ENCODE assay signal across 22 cellular contexts in the genomic region with DNA sequence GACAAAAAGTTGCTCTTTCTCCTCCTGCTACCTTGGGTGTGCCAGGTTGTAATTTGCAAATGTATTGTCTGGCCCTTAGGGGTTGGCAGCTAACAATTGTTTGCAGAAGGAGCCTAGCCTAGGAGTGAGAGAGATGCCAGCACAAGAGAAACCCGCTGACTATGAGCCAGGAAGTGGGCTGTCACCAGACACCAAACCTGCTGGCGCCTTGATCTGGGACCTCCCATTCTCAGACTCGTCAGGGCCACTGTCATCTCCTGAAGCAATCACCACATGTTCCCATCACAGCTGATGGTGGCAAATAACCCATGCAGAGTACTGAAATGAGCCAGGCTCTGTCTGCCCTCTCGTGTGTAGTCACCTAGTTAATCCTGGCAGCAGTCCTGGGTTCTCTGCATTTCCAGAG.
A peak's percentile ranks its signal among the peaks of the same experiment; 100 is the strongest.
DNase-seq lines count a peak whose midpoint lies in the region; ATAC-seq and TF ChIP-seq lines count a peak whose summit lies in the region.
"Had no signal": no experiment of that assay in that cellular context is flagged by ENCODE, and none has a peak within 500 bp of the region (broad histone marks: within the 10 kb centered on the region; RNA-seq: fewer than 3 reads in every experiment).

No MANE protein-coding gene starts in this region.

- H3K9me3 ChIP-seq in RWPE2 (ENCODE audit: severe bottlenecking) (no peaks in the 10 kb centered on the region), prostate gland (no peaks in the 10 kb centered on the region)
- H3K9me3 ChIP-seq: heart left ventricle, MG63, neutrophil, Peyer's patch, vagina had no signal

- no peak for TF ChIP-seq CTCF in GM23338 (conservative IDR thresholded peaks at IDR 0.05; ENCODE audit: low read depth in 2 of 2)
- no peak for TF ChIP-seq CTCF in RWPE2 (IDR thresholded peaks at IDR 0.05; ENCODE audit: poor library complexity, severe bottlenecking)
- no peak for TF ChIP-seq CTCF in prostate gland (IDR thresholded peaks at IDR 0.05)
- no peak for TF ChIP-seq CTCF in Calu3 (IDR thresholded peaks at IDR 0.05; ENCODE audit: unreplicated experiment)

- H3K9me3 Mint-ChIP-seq in GM23338 (peaks cover 78% of the 10 kb centered on the region), Calu3 (ENCODE audit: low read depth, unreplicated experiment) (no peaks in the 10 kb centered on the region)

- H3K27ac ChIP-seq in GM23338 (ENCODE audit: low read depth) (no peak overlapping the region), RWPE2 (ENCODE audit: poor library complexity, severe bottlenecking) (no peak overlapping the region), epithelial cell of prostate (no peak overlapping the region), prostate gland (no peak overlapping the region)
- H3K27ac ChIP-seq: heart left ventricle, neutrophil, Peyer's patch, SK-N-MC, vagina had no signal

- H3K4me3 Mint-ChIP-seq in GM23338 (no peak overlapping the region), Calu3 (ENCODE audit: low read depth, unreplicated experiment) (no peak overlapping the region)
- H3K4me3 Mint-ChIP-seq: activated CD8-positive, alpha-beta memory T cell treated with anti-CD3 and anti-CD28 coated beads, Interleukin-2, amount 10 ng/mL, durations not matched to agents 7 days and 5 days; activated T-helper 1 cell treated with anti-CD3 and anti-CD28 coated beads, Interleukin-12 subunit alpha, Interleukin-12 subunit beta, Interleukin-2, Interleukin-4 antibody, amounts not matched to agents 30 ng/mL and 10 ng/mL and 1 ng/mL, durations not matched to agents 14 hours and 24 hours and 36 hours; stimulated activated effector memory CD8-positive, alpha-beta T cell treated with anti-CD3 and anti-CD28 coated beads, Interleukin-12 subunit alpha, Interleukin-12 subunit beta, amount 100 ng/mL, for 72 hours; T-helper 1 cell treated with Interleukin-12 subunit alpha and Interleukin-12 subunit beta and Interleukin-4 antibody, amounts not matched to agents 30 μg/mL and 1 μg/mL, for 36 hours had no signal

- H3F3A ChIP-seq in GM23338 (replicated peaks; ENCODE audit: low read depth), result no peaks in the 10 kb centered on the region

- no peaks in the 10 kb centered on the region for H3K27me3 ChIP-seq in GM23338 (ENCODE audit: insufficient read depth)
- H3K27me3 ChIP-seq in RWPE2 (ENCODE audit: insufficient read depth, poor library complexity, severe bottlenecking), result no peaks in the 10 kb centered on the region
- H3K27me3 ChIP-seq in prostate gland (replicated peaks; ENCODE audit: insufficient read depth), result no peaks in the 10 kb centered on the region
- H3K27me3 ChIP-seq: MG63, neutrophil, Peyer's patch, vagina had no signal

- no peak overlapping the region for H3K4me3 ChIP-seq in GM23338
- H3K4me3 ChIP-seq in RWPE2 (ENCODE audit: severe bottlenecking), result no peak overlapping the region
- no peak overlapping the region for H3K4me3 ChIP-seq in prostate gland
- H3K4me3 ChIP-seq: heart left ventricle, MG63, Peyer's patch, SK-N-MC, smooth muscle cell, vagina had no signal

- TF ChIP-seq POLR2A in prostate gland (IDR thresholded peaks at IDR 0.05), result no peak

- peaks cover 9% of the 10 kb centered on the region for H3K36me3 Mint-ChIP-seq in GM23338 (ENCODE audit: low read depth)
- H3K36me3 Mint-ChIP-seq in Calu3 (ENCODE audit: insufficient read depth, unreplicated experiment), result no peaks in the 10 kb centered on the region
- H3K36me3 Mint-ChIP-seq: activated CD8-positive, alpha-beta memory T cell treated with anti-CD3 and anti-CD28 coated beads, Interleukin-2, amount 10 ng/mL, durations not matched to agents 7 days and 5 days; stimulated activated effector memory CD8-positive, alpha-beta T cell treated with anti-CD3 and anti-CD28 coated beads, Interleukin-12 subunit alpha, Interleukin-12 subunit beta, amount 100 ng/mL, for 72 hours had no signal

- H3K27ac Mint-ChIP-seq in GM23338 (no peak overlapping the region), Calu3 (ENCODE audit: unreplicated experiment) (no peak overlapping the region)
- H3K27ac Mint-ChIP-seq: activated CD8-positive, alpha-beta memory T cell treated with anti-CD3 and anti-CD28 coated beads, Interleukin-2, amount 10 ng/mL, durations not matched to agents 7 days and 5 days; activated T-helper 1 cell treated with anti-CD3 and anti-CD28 coated beads, Interleukin-12 subunit alpha, Interleukin-12 subunit beta, Interleukin-2, Interleukin-4 antibody, amounts not matched to agents 30 ng/mL and 10 ng/mL and 1 ng/mL, durations not matched to agents 14 hours and 24 hours and 36 hours; stimulated activated effector memory CD8-positive, alpha-beta T cell treated with anti-CD3 and anti-CD28 coated beads, Interleukin-12 subunit alpha, Interleukin-12 subunit beta, amount 100 ng/mL, for 72 hours; T-helper 1 cell treated with Interleukin-12 subunit alpha and Interleukin-12 subunit beta and Interleukin-4 antibody, amounts not matched to agents 30 μg/mL and 1 μg/mL, for 36 hours had no signal

- no peaks in the 10 kb centered on the region for H4K20me1 ChIP-seq in GM23338 (replicated peaks; ENCODE audit: insufficient read depth)

- no peak overlapping the region for H2AFZ ChIP-seq in GM23338

- intact Hi-C loops in prostate gland (cut with DNase I) (no loop called here), Calu3 (cut with micrococcal nuclease; ENCODE audit: unreplicated experiment) (no loop called here)

- CTCF ChIA-PET in Calu3 (lab: Charles Lee), result no interaction called here

- H3K36me3 ChIP-seq in GM23338 (ENCODE audit: insufficient read depth) (no peaks in the 10 kb centered on the region), RWPE2 (ENCODE audit: low read depth) (no peaks in the 10 kb centered on the region), prostate gland (no peaks in the 10 kb centered on the region)
- H3K36me3 ChIP-seq: heart left ventricle, MG63, neutrophil, Peyer's patch, vagina had no signal

- no peaks in the 10 kb centered on the region for H3K27me3 Mint-ChIP-seq in GM23338 (ENCODE audit: insufficient read depth, low read depth, poor library complexity)
- no peaks in the 10 kb centered on the region for H3K27me3 Mint-ChIP-seq in Calu3 (ENCODE audit: unreplicated experiment)
- H3K27me3 Mint-ChIP-seq: activated CD8-positive, alpha-beta memory T cell treated with anti-CD3 and anti-CD28 coated beads, Interleukin-2, amount 10 ng/mL, durations not matched to agents 7 days and 5 days had no signal

- no peaks in the 10 kb centered on the region for H3K9me2 ChIP-seq in GM23338 (ENCODE audit: insufficient read depth)

- H3K4me2 ChIP-seq in GM23338, result no peak overlapping the region
- H3K4me2 ChIP-seq: smooth muscle cell had no signal

- no peaks in the 10 kb centered on the region for H3K4me1 ChIP-seq in GM23338 (ENCODE audit: insufficient read depth)
- no peaks in the 10 kb centered on the region for H3K4me1 ChIP-seq in RWPE2 (ENCODE audit: insufficient read depth, poor library complexity, severe bottlenecking)
- no peaks in the 10 kb centered on the region for H3K4me1 ChIP-seq in prostate gland (replicated peaks)
- H3K4me1 ChIP-seq: heart left ventricle, Peyer's patch, vagina had no signal

- no peaks in the 10 kb centered on the region for H3K79me2 ChIP-seq in GM23338 (replicated peaks; ENCODE audit: insufficient read depth)

- no TSS peak for BruUV-seq in Calu3 (replicated peaks; lab: Mats Ljungman, UMichigan)

- ATAC-seq in GM23338 (0 out of 3 replicates have a peak, but pooled peaks have one; percentile 21), RWPE2 (ENCODE audit: low read depth) (peak; percentile 46), HG03565 (IDR thresholded peaks at IDR 0.05; ENCODE audit: unreplicated experiment) (no peak)
- ATAC-seq: activated CD8-positive, alpha-beta memory T cell treated with anti-CD3 and anti-CD28 coated beads, Interleukin-2, amount 10 ng/mL, durations not matched to agents 7 days and 5 days; heart left ventricle; stimulated activated effector memory CD8-positive, alpha-beta T cell treated with anti-CD3 and anti-CD28 coated beads, Interleukin-12 subunit alpha, Interleukin-12 subunit beta, amount 100 ng/mL, for 72 hours had no signal

- WGBS in prostate gland, result 32% methylated on average over 4 of the region's 4 CpGs

- no peak for DNase-seq in GM23338 (ENCODE audit: low spot score)
- DNase-seq in RWPE2 (ENCODE audit: low spot score), result no peak
- DNase-seq in epithelial cell of prostate (ENCODE audit: low read depth, low spot score), result peak; percentile 14
- peak; percentile 65 for DNase-seq in prostate gland (ENCODE audit: low spot score)
- DNase-seq in Calu3, result no peak
- no peak for DNase-seq in NCI-H2171 (lab: John Stamatoyannopoulos, UW)
- no peak for DNase-seq in stimulated activated CD4-positive, alpha-beta T cell treated with anti-CD3 and anti-CD28 coated beads, Interleukin-12 subunit alpha, Interleukin-12 subunit beta, amount 100 ng/mL, for 4 hours
- DNase-seq: activated CD4-positive, alpha-beta T cell treated with anti-CD3 and anti-CD28 coated beads for 48 hours; activated CD8-positive, alpha-beta memory T cell treated with anti-CD3 and anti-CD28 coated beads, Interleukin-2, amount 10 ng/mL, durations not matched to agents 7 days and 5 days; heart left ventricle; MG63; NCI-H1436; NCI-H524 treated with DMSO at 0.1 percent for 48 hours; Peyer's patch had no signal

- H3K4me1 Mint-ChIP-seq in GM23338, result no peaks in the 10 kb centered on the region; the same call in 2 of the 3 replicates
- H3K4me1 Mint-ChIP-seq in Calu3 (ENCODE audit: low read depth, unreplicated experiment), result no peaks in the 10 kb centered on the region
- H3K4me1 Mint-ChIP-seq: activated CD8-positive, alpha-beta memory T cell treated with anti-CD3 and anti-CD28 coated beads, Interleukin-2, amount 10 ng/mL, durations not matched to agents 7 days and 5 days; stimulated activated effector memory CD8-positive, alpha-beta T cell treated with anti-CD3 and anti-CD28 coated beads, Interleukin-12 subunit alpha, Interleukin-12 subunit beta, amount 100 ng/mL, for 72 hours had no signal

TF ChIP-seq in GM23338, 12 proteins besides CTCF, POLR2A, EP300 and RAD21 (continues in another document):
- TF ChIP-seq ZNF331 (CRISPR knock-in tag; IDR thresholded peaks at IDR 0.05; ENCODE audit: low read depth), result no peak

Comparison
In these comparisons a context has a peak if more than half of its experiments do, and no peak if none do; other contexts are left out.
1. DNase-seq: peak in epithelial cell of prostate (single experiment) and prostate gland (single experiment); none in GM23338 (single experiment), RWPE2 (single experiment), Calu3 (single experiment), NCI-H2171 (single experiment) and stimulated activated CD4-positive, alpha-beta T cell treated with anti-CD3 and anti-CD28 coated beads, Interleukin-12 subunit alpha, Interleukin-12 subunit beta, amount 100 ng/mL, for 4 hours (single experiment).